15 cellular contexts compared by ENCODE assay signal in the genomic region with DNA sequence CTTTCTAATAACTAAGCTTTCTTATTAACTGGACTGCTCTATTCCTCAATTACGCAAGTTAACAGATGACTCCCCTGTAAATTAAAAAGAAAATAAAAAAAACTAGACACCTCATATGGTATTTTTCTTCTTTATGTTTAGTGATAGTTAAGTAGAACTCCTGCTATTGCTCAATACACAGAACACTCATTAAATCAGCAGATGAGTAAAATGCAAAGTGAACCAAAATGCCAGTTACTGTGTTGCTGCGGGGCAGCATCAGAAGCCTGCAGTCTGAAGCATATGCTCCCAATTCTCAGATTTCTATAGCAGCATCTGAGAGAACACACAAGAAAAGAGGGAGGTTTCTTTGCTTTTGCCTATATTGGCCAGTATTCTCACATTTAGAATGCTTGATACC. TPM values are rescaled to one million over a fixed set of nuclear protein-coding genes. Genes with fewer than 3 reads are reported as not detected.
DNase-seq lines count a peak whose midpoint lies in the region; ATAC-seq and TF ChIP-seq lines count a peak whose summit lies in the region.
"Had no signal": no experiment of that assay in that cellular context is flagged by ENCODE, and none has a peak within 500 bp of the region (broad histone marks: within the 10 kb centered on the region; RNA-seq: fewer than 3 reads in every experiment).

No MANE protein-coding gene starts in this region.

- H3K27ac Mint-ChIP-seq in activated naive CD8-positive, alpha-beta T cell, result peak overlapping the region; percentile 58
- no peak overlapping the region for H3K27ac Mint-ChIP-seq in activated naive CD8-positive, alpha-beta T cell treated with anti-CD3 and anti-CD28 coated beads for 36 hours
- H3K27ac Mint-ChIP-seq in CD4-positive, alpha-beta memory T cell, result no peak overlapping the region
- H3K27ac Mint-ChIP-seq: stimulated activated memory B cell treated with anti-CD40 and anti-IgM and Interleukin-4, amounts not matched to agents 10 μg/mL and 1 μg/mL and 100 μg/mL, for 72 hours had no signal

- no peaks in the 10 kb centered on the region for H3K27me3 ChIP-seq in RWPE2 (ENCODE audit: insufficient read depth, poor library complexity, severe bottlenecking)
- H3K27me3 ChIP-seq in subcutaneous abdominal adipose tissue (ENCODE audit: control insufficient read depth in 5 of 5, insufficient read depth in 4 of 5, low read length in 5 of 5), result no peaks in the 10 kb centered on the region
- H3K27me3 ChIP-seq in HAP-1 (ENCODE audit: low read depth), result no peaks in the 10 kb centered on the region
- no peaks in the 10 kb centered on the region for H3K27me3 ChIP-seq in CD4-positive, alpha-beta memory T cell (ENCODE audit: insufficient read depth, low read length)
- H3K27me3 ChIP-seq: BE2C had no signal

- TF ChIP-seq CTCF in RWPE2 (IDR thresholded peaks at IDR 0.05; ENCODE audit: poor library complexity, severe bottlenecking) (no peak), choroid plexus epithelial cell (conservative IDR thresholded peaks at IDR 0.05; ENCODE audit: low read depth, low read length) (no peak)

- H3K36me3 ChIP-seq in RWPE2 (ENCODE audit: low read depth), result no peaks in the 10 kb centered on the region; the same call in 1 of the 2 replicates
- H3K36me3 ChIP-seq in subcutaneous abdominal adipose tissue (ENCODE audit: control insufficient read depth in 5 of 5, insufficient read depth in 5 of 5, low read length in 5 of 5), result no peaks in the 10 kb centered on the region
- H3K36me3 ChIP-seq in HAP-1 (replicated peaks), result no peaks in the 10 kb centered on the region
- no peaks in the 10 kb centered on the region for H3K36me3 ChIP-seq in CD4-positive, alpha-beta memory T cell (ENCODE audit: insufficient read depth, low read length)

- H3K9ac ChIP-seq in subcutaneous abdominal adipose tissue (ENCODE audit: low read length in 5 of 5), result no peak overlapping the region

- in situ Hi-C loops in HAP-1 (cut with MboI; ENCODE audit: low sequenced_read_pairs), result no loop called here

- H3K4me1 Mint-ChIP-seq in activated naive CD8-positive, alpha-beta T cell (ENCODE audit: low read depth), result peaks cover 67% of the 10 kb centered on the region
- H3K4me1 Mint-ChIP-seq in activated naive CD8-positive, alpha-beta T cell treated with anti-CD3 and anti-CD28 coated beads for 36 hours, result peaks cover 40% of the 10 kb centered on the region
- peaks cover 20 to 48% (median 33%) of the 10 kb centered on the region in 4 donors for H3K4me1 Mint-ChIP-seq in CD4-positive, alpha-beta memory T cell

- intact Hi-C loops in CD4-positive, alpha-beta memory T cell (cut with micrococcal nuclease), result loop anchor here (10.0 kb wide), 1 partner anchor 1847 kb away; a partner anchor contains a TSS

- H3K9me3 ChIP-seq in RWPE2 (ENCODE audit: severe bottlenecking), result no peaks in the 10 kb centered on the region
- H3K9me3 ChIP-seq in subcutaneous abdominal adipose tissue (ENCODE audit: control insufficient read depth in 5 of 5, low read length in 5 of 5), result no peaks in the 10 kb centered on the region
- H3K9me3 ChIP-seq in HAP-1, result no peaks in the 10 kb centered on the region
- no peaks in the 10 kb centered on the region for H3K9me3 ChIP-seq in CD4-positive, alpha-beta memory T cell (ENCODE audit: control insufficient read depth in 1 of 2, low read length in 2 of 2)
- H3K9me3 ChIP-seq: BE2C had no signal

- POLR2A ChIA-PET in CD4-positive, alpha-beta memory T cell (lab: Charles Lee; ENCODE audit: partially characterized antibody), result no interaction called here

- DNase-seq in activated naive CD8-positive, alpha-beta T cell treated with anti-CD3 and anti-CD28 coated beads for 36 hours, result no peak
- DNase-seq in RWPE2 (ENCODE audit: low spot score), result no peak
- DNase-seq in choroid plexus epithelial cell (ENCODE audit: low read depth), result peak; percentile 51
- DNase-seq in HAP-1 (ENCODE audit: low spot score in 2 of 2), result no peak
- DNase-seq in CD4-positive, alpha-beta memory T cell, result no peak
- no peak for DNase-seq in NCI-H2081 treated with DMSO at 0.1 percent for 48 hours (lab: John Stamatoyannopoulos, UW)
- DNase-seq: activated effector memory CD4-positive, alpha-beta T cell treated with anti-CD3 and anti-CD28 coated beads, Interleukin-2, amount 50 U/mL, for 16 hours; BE2C; NCI-H1105 treated with DMSO at 0.1 percent for 48 hours; posterior cingulate gyrus; SHP77 treated with DMSO at 0.1 percent for 48 hours; stimulated activated CD4-positive, alpha-beta T cell treated with anti-CD3 and anti-CD28 coated beads, Interleukin-2, amount 100 ng/mL, for 24 hours had no signal

- peak overlapping the region; percentile 91 for H3K27ac ChIP-seq in RWPE2 (ENCODE audit: poor library complexity, severe bottlenecking)
- H3K27ac ChIP-seq in subcutaneous abdominal adipose tissue (ENCODE audit: low read depth, low read length), result peak overlapping the region; percentile 34
- no peak overlapping the region for H3K27ac ChIP-seq in CD4-positive, alpha-beta memory T cell (ENCODE audit: low read depth, low read length)

- 0 out of 3 replicates have a peak, but pooled peaks have one; percentile 33 for ATAC-seq in RWPE2 (ENCODE audit: low read depth)
- ATAC-seq: stimulated activated memory B cell treated with anti-CD40 and anti-IgM and Interleukin-4, amounts not matched to agents 10 μg/mL and 1 μg/mL and 100 μg/mL, for 72 hours had no signal

- H3K4me3 Mint-ChIP-seq in activated naive CD8-positive, alpha-beta T cell, result no peak overlapping the region
- no peak overlapping the region for H3K4me3 Mint-ChIP-seq in activated naive CD8-positive, alpha-beta T cell treated with anti-CD3 and anti-CD28 coated beads for 36 hours
- no peak overlapping the region for H3K4me3 Mint-ChIP-seq in CD4-positive, alpha-beta memory T cell
- H3K4me3 Mint-ChIP-seq: stimulated activated memory B cell treated with anti-CD40 and anti-IgM and Interleukin-4, amounts not matched to agents 10 μg/mL and 1 μg/mL and 100 μg/mL, for 72 hours had no signal

- CTCF ChIA-PET in CD4-positive, alpha-beta memory T cell (lab: Charles Lee; ENCODE audit: partially characterized antibody), result interaction anchor here (1.0 to 13.5 kb wide), 2 partner anchors 24 to 174 kb away, joined by 3 to 122 read pairs; no protein-coding TSS in a partner anchor

- no peaks in the 10 kb centered on the region for H3K9me3 Mint-ChIP-seq in activated naive CD8-positive, alpha-beta T cell (ENCODE audit: low read depth)
- peaks cover 2% of the 10 kb centered on the region for H3K9me3 Mint-ChIP-seq in activated naive CD8-positive, alpha-beta T cell treated with anti-CD3 and anti-CD28 coated beads for 36 hours
- H3K9me3 Mint-ChIP-seq in CD4-positive, alpha-beta memory T cell, result no peaks in the 10 kb centered on the region
- H3K9me3 Mint-ChIP-seq: stimulated activated memory B cell treated with anti-CD40 and anti-IgM and Interleukin-4, amounts not matched to agents 10 μg/mL and 1 μg/mL and 100 μg/mL, for 72 hours had no signal

- H3K27me3 Mint-ChIP-seq in activated naive CD8-positive, alpha-beta T cell, result no peaks in the 10 kb centered on the region
- H3K27me3 Mint-ChIP-seq in activated naive CD8-positive, alpha-beta T cell treated with anti-CD3 and anti-CD28 coated beads for 36 hours, result no peaks in the 10 kb centered on the region
- H3K27me3 Mint-ChIP-seq in CD4-positive, alpha-beta memory T cell, result no peaks in the 10 kb centered on the region
- H3K27me3 Mint-ChIP-seq: stimulated activated memory B cell treated with anti-CD40 and anti-IgM and Interleukin-4, amounts not matched to agents 10 μg/mL and 1 μg/mL and 100 μg/mL, for 72 hours had no signal

- H3K4me3 ChIP-seq in RWPE2 (ENCODE audit: severe bottlenecking) (no peak overlapping the region), choroid plexus epithelial cell (ENCODE audit: low read depth, low read length) (no peak overlapping the region), subcutaneous abdominal adipose tissue (ENCODE audit: low read depth in 1 of 5, low read length in 5 of 5) (no peak overlapping the region), HAP-1 (no peak overlapping the region)
- no peak overlapping the region for H3K4me3 ChIP-seq in CD4-positive, alpha-beta memory T cell (ENCODE audit: low read length in 2 of 2)

- H3K36me3 Mint-ChIP-seq in activated naive CD8-positive, alpha-beta T cell, result peaks cover 23% of the 10 kb centered on the region
- peaks cover 44% of the 10 kb centered on the region for H3K36me3 Mint-ChIP-seq in activated naive CD8-positive, alpha-beta T cell treated with anti-CD3 and anti-CD28 coated beads for 36 hours
- H3K36me3 Mint-ChIP-seq in CD4-positive, alpha-beta memory T cell, result peaks cover 3 to 10% of the 10 kb centered on the region in 2 donors

- peaks cover 51% of the 10 kb centered on the region for H3K4me1 ChIP-seq in RWPE2 (ENCODE audit: insufficient read depth, poor library complexity, severe bottlenecking)
- peaks cover 4 to 21% (median 20%) of the 10 kb centered on the region in 5 donors for H3K4me1 ChIP-seq in subcutaneous abdominal adipose tissue (ENCODE audit: control insufficient read depth in 5 of 5, insufficient read depth in 5 of 5, low read length in 5 of 5)
- peaks cover 17% of the 10 kb centered on the region for H3K4me1 ChIP-seq in HAP-1
- peaks cover 22% of the 10 kb centered on the region for H3K4me1 ChIP-seq in CD4-positive, alpha-beta memory T cell (ENCODE audit: insufficient read depth, low read length)

RNA-seq across cellular contexts. Expression of a gene that starts 28.4 kb away (rescaled TPM):
- total RNA-seq in activated naive CD8-positive, alpha-beta T cell treated with anti-CD3 and anti-CD28 coated beads for 36 hours, result 100 to 1,000 TPM; 103 to 106 TPM
- 10 to 100 TPM; 21.2 to 23.6 TPM for total RNA-seq in CD4-positive, alpha-beta memory T cell
- polyA plus RNA-seq in CD4-positive, alpha-beta memory T cell, result 10 to 100 TPM; 18.4 to 21.0 TPM

Comparison
In these comparisons a context has a peak if more than half of its experiments do, and no peak if none do; other contexts are left out.
1. RNA of a gene that starts 28.4 kb away (total RNA-seq): 103 to 106 TPM in activated naive CD8-positive, alpha-beta T cell treated with anti-CD3 and anti-CD28 coated beads for 36 hours; 21.2 to 23.6 TPM in CD4-positive, alpha-beta memory T cell; every median in the first group is over 4 times any median in the second.